In genomic region chr5:97142521-97143254, GRCh38 we compare ENCODE assay signal across 8 cellular contexts. TPM values are rescaled to one million over a fixed set of nuclear protein-coding genes. Genes with fewer than 3 reads are reported as not detected.
A peak's percentile ranks its signal among the peaks of the same experiment; 100 is the strongest.
DNase-seq lines count a peak whose midpoint lies in the region; ATAC-seq lines count a peak whose summit lies in the region.

LIX1 (minus strand) TSS chr5:97142611; CDS start chr5:97142576, 35 bp downstream.

- H3K36me3 ChIP-seq in adipocyte (ENCODE audit: control insufficient read depth, insufficient read depth, low read length, severe bottlenecking) (no peaks in the 10 kb centered on the region), aorta (ENCODE audit: control insufficient read depth in 1 of 2, insufficient read depth in 2 of 2, low read length in 1 of 2) (no peaks in the 10 kb centered on the region)

- no peaks in the 10 kb centered on the region for H3K27me3 ChIP-seq in adipocyte (replicated peaks; ENCODE audit: control insufficient read depth, insufficient read depth, low read length)
- H3K27me3 ChIP-seq in aorta (ENCODE audit: control insufficient read depth in 1 of 2, insufficient read depth in 2 of 2, low read length in 1 of 2): no peaks in the 10 kb centered on the region

- no peaks in the 10 kb centered on the region for H3K9me3 ChIP-seq in adipocyte (ENCODE audit: control insufficient read depth, low read length)
- H3K9me3 ChIP-seq in aorta (ENCODE audit: control insufficient read depth, low read length): no peaks in the 10 kb centered on the region

- DNase-seq in DMS 273 (lab: John Stamatoyannopoulos, UW; ENCODE audit: unreplicated experiment): peak; percentile 80
- DNase-seq in NCI-H460 (ENCODE audit: extremely low read depth, low read depth): peak; percentile 33
- peak; percentile 79 for DNase-seq in adipocyte (ENCODE audit: low read depth)
- DNase-seq in hepatic stellate cell (ENCODE audit: low spot score): peak; percentile 16
- no peak for DNase-seq in sciatic nerve (ENCODE audit: low spot score)
- no peak for DNase-seq in aorta

- intact Hi-C loops in sciatic nerve (cut with DNase I) (no loop called here), aorta (cut with DNase I) (loop anchor here in 1 of 2 donors (10.0 kb wide), 1 partner anchor 98 kb away; no protein-coding TSS in a partner anchor)

- 49 to 51% methylated on average over 6 of the region's 6 CpGs for WGBS in aorta, 2 donors

- H3K9ac ChIP-seq in adipocyte (ENCODE audit: low read length): peak within 1 kb of the TSS; percentile 19

- peak; percentile 84 for ATAC-seq in GM18909 (IDR thresholded peaks at IDR 0.05; ENCODE audit: poor library complexity, unreplicated experiment)
- ATAC-seq in HG03159 (IDR thresholded peaks at IDR 0.05; ENCODE audit: unreplicated experiment): peak; percentile 87
- peak; percentile 86 for ATAC-seq in sciatic nerve
- ATAC-seq in aorta (ENCODE audit: low FRiP score): no peak

- no peak within 1 kb of the TSS for H3K27ac ChIP-seq in aorta (ENCODE audit: low read depth in 1 of 2, low read length in 2 of 2)

- no peak within 1 kb of the TSS for H3K4me3 ChIP-seq in adipocyte (ENCODE audit: low read length)
- no peak within 1 kb of the TSS for H3K4me3 ChIP-seq in aorta (ENCODE audit: low read length in 2 of 2)

- peaks cover 9% of the 10 kb centered on the region for H3K4me1 ChIP-seq in adipocyte (ENCODE audit: control insufficient read depth, insufficient read depth, low read length)
- H3K4me1 ChIP-seq in aorta (ENCODE audit: control insufficient read depth in 1 of 2, insufficient read depth in 2 of 2, low read length in 2 of 2): no peaks in the 10 kb centered on the region

RNA-seq across cellular contexts. Expression of gene LIX1, which starts in this region (rescaled TPM):
- total RNA-seq in NCI-H460 (2014; rRNA removed; shearing (Covaris generic)): not detected in 2 replicates
- polyA plus RNA-seq in NCI-H460 (2014; cell fraction: nucleus; rRNA removed): not detected in 2 replicates
- total RNA-seq in sciatic nerve: not detected
- not detected for total RNA-seq in aorta
- polyA plus RNA-seq in aorta: not detected

Comparison
In these comparisons a context has a peak if more than half of its experiments do, and no peak if none do; other contexts are left out.
1. Peak in DNase-seq in NCI-H460; RNA of the gene not detected or under 1 TPM.
2. Peak in ATAC-seq in sciatic nerve; RNA of the gene not detected or under 1 TPM.
3. DNase-seq: peak in DMS 273 (single experiment), adipocyte (single experiment) and hepatic stellate cell (single experiment); none in sciatic nerve (single experiment) and aorta (0 of 2).